1 cellular context compared by ENCODE assay signal in the genomic region with DNA sequence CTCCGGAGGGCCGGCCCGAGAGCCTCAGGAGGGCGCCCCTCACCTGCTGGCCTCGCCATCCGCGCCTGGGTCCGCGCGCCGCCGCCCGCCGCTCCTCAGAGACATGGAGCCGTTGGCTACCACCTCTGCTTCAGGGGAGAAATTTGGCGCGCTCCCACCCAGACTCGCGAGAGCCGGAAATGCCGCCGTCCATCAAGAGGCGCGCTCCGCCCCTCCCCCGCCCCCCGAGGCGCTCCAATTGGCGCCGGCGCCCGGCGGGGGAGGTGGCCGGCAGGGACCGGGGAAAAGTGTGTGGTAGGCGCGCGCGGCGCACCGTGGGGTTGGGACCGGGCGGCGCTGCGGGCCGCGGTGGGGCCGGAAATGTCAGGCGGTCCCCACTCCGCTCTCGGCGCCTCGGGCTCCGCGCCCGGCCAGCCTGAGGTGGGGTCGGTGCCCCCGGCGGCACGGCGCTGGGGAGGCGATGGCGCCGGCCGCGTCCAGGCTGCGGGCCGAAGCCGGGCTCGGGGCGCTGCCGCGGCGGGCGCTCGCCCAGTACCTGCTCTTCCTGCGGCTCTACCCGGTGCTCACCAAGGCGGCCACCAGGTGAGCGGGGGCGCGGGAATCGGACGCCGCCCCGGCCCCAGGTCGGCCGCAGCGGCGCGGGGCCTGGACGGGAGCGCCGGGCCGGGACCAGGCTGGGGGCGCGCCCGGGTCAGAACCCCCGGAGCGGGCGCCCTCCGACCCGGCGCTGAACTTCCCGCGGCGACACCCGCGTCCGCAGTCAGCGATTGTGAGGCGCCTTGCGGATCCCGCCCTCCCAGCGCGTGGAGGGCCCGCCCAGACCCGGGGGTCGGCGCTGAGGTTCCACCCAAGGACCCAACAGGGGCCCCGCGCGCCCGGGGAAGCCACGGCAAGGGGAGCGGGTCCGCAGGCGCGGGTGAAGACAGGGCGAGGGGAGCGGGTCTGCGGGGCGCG.
TF ChIP-seq lines count a peak whose summit lies in the region.

A gene with protein sequence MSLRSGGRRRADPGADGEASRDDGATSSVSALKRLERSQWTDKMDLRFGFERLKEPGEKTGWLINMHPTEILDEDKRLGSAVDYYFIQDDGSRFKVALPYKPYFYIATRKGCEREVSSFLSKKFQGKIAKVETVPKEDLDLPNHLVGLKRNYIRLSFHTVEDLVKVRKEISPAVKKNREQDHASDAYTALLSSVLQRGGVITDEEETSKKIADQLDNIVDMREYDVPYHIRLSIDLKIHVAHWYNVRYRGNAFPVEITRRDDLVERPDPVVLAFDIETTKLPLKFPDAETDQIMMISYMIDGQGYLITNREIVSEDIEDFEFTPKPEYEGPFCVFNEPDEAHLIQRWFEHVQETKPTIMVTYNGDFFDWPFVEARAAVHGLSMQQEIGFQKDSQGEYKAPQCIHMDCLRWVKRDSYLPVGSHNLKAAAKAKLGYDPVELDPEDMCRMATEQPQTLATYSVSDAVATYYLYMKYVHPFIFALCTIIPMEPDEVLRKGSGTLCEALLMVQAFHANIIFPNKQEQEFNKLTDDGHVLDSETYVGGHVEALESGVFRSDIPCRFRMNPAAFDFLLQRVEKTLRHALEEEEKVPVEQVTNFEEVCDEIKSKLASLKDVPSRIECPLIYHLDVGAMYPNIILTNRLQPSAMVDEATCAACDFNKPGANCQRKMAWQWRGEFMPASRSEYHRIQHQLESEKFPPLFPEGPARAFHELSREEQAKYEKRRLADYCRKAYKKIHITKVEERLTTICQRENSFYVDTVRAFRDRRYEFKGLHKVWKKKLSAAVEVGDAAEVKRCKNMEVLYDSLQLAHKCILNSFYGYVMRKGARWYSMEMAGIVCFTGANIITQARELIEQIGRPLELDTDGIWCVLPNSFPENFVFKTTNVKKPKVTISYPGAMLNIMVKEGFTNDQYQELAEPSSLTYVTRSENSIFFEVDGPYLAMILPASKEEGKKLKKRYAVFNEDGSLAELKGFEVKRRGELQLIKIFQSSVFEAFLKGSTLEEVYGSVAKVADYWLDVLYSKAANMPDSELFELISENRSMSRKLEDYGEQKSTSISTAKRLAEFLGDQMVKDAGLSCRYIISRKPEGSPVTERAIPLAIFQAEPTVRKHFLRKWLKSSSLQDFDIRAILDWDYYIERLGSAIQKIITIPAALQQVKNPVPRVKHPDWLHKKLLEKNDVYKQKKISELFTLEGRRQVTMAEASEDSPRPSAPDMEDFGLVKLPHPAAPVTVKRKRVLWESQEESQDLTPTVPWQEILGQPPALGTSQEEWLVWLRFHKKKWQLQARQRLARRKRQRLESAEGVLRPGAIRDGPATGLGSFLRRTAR (N-terminal part only) (minus strand): TSS at position 132 of the 954 bp plus-strand sequence. CDS start 27 bp downstream, at position 105.
A gene (plus strand): TSS at position 377 of the 954 bp plus-strand sequence. CDS start 84 bp downstream, at position 461.

TF ChIP-seq in K562, 482 proteins besides CTCF, POLR2A, EP300 and RAD21 (continued from another document and continues in another):
- peak; percentile 82 for TF ChIP-seq U2AF1 (optimal IDR thresholded peaks at IDR 0.05; ENCODE audit: low read depth, low read length)
- TF ChIP-seq, protein P1, sequence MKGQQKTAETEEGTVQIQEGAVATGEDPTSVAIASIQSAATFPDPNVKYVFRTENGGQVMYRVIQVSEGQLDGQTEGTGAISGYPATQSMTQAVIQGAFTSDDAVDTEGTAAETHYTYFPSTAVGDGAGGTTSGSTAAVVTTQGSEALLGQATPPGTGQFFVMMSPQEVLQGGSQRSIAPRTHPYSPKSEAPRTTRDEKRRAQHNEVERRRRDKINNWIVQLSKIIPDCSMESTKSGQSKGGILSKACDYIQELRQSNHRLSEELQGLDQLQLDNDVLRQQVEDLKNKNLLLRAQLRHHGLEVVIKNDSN (CRISPR knock-in tag; IDR thresholded peaks at IDR 0.05), result no peak
- TF ChIP-seq, protein P2, sequence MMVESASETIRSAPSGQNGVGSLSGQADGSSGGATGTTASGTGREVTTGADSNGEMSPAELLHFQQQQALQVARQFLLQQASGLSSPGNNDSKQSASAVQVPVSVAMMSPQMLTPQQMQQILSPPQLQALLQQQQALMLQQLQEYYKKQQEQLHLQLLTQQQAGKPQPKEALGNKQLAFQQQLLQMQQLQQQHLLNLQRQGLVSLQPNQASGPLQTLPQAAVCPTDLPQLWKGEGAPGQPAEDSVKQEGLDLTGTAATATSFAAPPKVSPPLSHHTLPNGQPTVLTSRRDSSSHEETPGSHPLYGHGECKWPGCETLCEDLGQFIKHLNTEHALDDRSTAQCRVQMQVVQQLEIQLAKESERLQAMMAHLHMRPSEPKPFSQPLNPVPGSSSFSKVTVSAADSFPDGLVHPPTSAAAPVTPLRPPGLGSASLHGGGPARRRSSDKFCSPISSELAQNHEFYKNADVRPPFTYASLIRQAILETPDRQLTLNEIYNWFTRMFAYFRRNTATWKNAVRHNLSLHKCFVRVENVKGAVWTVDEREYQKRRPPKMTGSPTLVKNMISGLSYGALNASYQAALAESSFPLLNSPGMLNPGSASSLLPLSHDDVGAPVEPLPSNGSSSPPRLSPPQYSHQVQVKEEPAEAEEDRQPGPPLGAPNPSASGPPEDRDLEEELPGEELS (CRISPR knock-in tag; IDR thresholded peaks at IDR 0.05; ENCODE audit: borderline replicate concordance), result no peak
- no peak for TF ChIP-seq RHOXF2B (CRISPR knock-in tag; conservative IDR thresholded peaks at IDR 0.05)
- TF ChIP-seq, protein P3, sequence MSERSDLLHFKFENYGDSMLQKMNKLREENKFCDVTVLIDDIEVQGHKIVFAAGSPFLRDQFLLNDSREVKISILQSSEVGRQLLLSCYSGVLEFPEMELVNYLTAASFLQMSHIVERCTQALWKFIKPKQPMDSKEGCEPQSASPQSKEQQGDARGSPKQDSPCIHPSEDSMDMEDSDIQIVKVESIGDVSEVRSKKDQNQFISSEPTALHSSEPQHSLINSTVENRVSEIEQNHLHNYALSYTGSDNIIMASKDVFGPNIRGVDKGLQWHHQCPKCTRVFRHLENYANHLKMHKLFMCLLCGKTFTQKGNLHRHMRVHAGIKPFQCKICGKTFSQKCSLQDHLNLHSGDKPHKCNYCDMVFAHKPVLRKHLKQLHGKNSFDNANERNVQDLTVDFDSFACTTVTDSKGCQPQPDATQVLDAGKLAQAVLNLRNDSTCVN (CRISPR knock-in tag; IDR thresholded peaks at IDR 0.05), result no peak
- no peak; the same call in 1 of the 2 replicates for TF ChIP-seq ZBTB7A (IDR thresholded peaks at IDR 0.05; ENCODE audit: borderline replicate concordance, control insufficient read depth, low read depth, low read length)
- TF ChIP-seq SREBF1 (IDR thresholded peaks at IDR 0.05; ENCODE audit: borderline replicate concordance, low read depth, low read length), result no peak
- no peak for TF ChIP-seq ZNF121 (CRISPR knock-in tag; conservative IDR thresholded peaks at IDR 0.05)
- TF ChIP-seq, protein P4, sequence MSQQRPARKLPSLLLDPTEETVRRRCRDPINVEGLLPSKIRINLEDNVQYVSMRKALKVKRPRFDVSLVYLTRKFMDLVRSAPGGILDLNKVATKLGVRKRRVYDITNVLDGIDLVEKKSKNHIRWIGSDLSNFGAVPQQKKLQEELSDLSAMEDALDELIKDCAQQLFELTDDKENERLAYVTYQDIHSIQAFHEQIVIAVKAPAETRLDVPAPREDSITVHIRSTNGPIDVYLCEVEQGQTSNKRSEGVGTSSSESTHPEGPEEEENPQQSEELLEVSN (IDR thresholded peaks at IDR 0.05; ENCODE audit: borderline replicate concordance in 1 of 2, extremely low read depth in 1 of 2, insufficient read depth in 1 of 2, insufficient read length in 1 of 2, low read depth in 1 of 2, low read length in 1 of 2, poor library complexity in 1 of 2, severe bottlenecking in 1 of 2), result peak; percentile 51 to 79
- no peak for TF ChIP-seq ZNF766 (CRISPR knock-in tag; conservative IDR thresholded peaks at IDR 0.05)
- no peak for TF ChIP-seq C11orf30 (IDR thresholded peaks at IDR 0.05; ENCODE audit: low read depth)
- TF ChIP-seq, protein P5, sequence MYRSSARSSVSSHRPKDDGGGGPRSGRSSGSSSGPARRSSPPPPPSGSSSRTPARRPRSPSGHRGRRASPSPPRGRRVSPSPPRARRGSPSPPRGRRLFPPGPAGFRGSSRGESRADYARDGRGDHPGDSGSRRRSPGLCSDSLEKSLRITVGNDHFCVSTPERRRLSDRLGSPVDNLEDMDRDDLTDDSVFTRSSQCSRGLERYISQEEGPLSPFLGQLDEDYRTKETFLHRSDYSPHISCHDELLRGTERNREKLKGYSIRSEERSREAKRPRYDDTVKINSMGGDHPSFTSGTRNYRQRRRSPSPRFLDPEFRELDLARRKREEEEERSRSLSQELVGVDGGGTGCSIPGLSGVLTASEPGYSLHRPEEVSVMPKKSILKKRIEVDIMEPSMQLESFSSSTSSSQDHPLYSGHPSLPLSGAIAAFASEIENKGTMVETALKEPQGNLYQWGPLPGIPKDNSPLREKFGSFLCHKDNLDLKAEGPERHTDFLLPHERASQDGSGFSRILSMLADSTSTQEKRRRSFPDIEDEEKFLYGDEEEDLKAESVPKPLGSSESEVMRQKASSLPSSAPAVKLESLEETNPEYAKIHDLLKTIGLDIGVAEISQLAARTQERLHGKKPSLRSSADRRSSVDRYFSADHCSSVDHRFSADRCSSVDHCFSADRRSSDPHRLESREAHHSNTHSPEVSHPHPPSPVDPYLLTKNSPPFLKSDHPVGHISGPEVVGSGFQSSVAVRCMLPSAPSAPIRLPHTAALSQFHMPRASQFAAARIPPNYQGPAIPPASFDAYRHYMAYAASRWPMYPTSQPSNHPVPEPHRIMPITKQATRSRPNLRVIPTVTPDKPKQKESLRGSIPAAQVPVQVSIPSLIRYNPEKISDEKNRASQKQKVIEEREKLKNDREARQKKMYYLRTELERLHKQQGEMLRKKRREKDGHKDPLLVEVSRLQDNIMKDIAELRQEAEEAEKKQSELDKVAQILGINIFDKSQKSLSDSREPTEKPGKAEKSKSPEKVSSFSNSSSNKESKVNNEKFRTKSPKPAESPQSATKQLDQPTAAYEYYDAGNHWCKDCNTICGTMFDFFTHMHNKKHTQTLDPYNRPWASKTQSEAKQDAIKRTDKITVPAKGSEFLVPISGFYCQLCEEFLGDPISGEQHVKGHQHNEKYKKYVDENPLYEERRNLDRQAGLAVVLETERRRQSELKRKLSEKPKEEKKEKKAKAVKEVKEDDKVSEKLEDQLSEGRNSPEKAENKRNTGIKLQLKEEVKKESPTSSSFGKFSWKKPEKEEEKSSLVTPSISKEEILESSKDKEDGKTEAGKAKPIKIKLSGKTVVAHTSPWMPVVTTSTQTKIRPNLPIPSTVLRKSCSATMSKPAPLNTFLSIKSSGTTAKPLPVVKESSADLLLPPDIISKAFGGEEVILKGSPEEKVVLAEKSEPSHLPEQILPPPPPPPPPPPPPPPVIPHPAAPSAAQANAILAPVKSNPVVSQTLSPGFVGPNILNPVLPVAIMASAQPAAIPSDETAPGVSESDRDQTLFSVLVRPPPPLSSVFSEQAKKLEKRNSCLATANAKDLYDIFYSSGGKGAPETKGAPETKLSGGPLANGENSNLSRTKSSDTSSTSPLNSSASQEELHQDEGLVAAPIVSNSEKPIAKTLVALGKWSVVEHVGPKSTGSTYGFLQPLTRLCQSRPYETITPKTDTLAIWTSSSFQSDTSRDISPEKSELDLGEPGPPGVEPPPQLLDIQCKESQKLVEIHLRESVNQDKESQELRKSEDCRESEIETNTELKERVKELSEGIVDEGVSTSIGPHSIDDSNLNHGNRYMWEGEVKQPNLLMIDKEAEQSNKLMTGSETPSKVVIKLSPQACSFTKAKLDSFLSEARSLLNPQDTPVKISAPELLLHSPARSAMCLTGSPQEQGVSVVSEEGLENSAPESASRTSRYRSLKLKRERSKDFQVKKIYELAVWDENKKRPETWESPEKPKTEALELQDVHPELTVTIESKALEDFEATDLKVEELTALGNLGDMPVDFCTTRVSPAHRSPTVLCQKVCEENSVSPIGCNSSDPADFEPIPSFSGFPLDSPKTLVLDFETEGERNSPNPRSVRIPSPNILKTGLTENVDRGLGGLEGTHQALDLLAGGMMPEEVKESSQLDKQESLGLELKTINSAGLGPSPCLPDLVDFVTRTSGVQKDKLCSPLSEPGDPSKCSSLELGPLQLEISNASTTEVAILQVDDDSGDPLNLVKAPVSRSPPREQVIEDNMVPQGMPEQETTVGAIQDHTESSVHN (IDR thresholded peaks at IDR 0.05; ENCODE audit: borderline replicate concordance in 1 of 2, low read depth in 1 of 2), result no peak
- TF ChIP-seq ZNF780A (CRISPR knock-in tag; IDR thresholded peaks at IDR 0.05), result no peak
- peak; percentile 87 for TF ChIP-seq CXXC5 (CRISPR knock-in tag; IDR thresholded peaks at IDR 0.05)
- TF ChIP-seq, protein P6, sequence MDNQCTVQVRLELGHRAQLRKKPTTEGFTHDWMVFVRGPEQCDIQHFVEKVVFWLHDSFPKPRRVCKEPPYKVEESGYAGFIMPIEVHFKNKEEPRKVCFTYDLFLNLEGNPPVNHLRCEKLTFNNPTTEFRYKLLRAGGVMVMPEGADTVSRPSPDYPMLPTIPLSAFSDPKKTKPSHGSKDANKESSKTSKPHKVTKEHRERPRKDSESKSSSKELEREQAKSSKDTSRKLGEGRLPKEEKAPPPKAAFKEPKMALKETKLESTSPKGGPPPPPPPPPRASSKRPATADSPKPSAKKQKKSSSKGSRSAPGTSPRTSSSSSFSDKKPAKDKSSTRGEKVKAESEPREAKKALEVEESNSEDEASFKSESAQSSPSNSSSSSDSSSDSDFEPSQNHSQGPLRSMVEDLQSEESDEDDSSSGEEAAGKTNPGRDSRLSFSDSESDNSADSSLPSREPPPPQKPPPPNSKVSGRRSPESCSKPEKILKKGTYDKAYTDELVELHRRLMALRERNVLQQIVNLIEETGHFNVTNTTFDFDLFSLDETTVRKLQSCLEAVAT (IDR thresholded peaks at IDR 0.05), result no peak
- TF ChIP-seq IRF2 (CRISPR knock-in tag; IDR thresholded peaks at IDR 0.05), result no peak
- no peak for TF ChIP-seq XRCC3 (IDR thresholded peaks at IDR 0.05)
- no peak for TF ChIP-seq ZNF431 (CRISPR knock-in tag; IDR thresholded peaks at IDR 0.05)
- no peak for TF ChIP-seq HNRNPUL1 (IDR thresholded peaks at IDR 0.05; ENCODE audit: low read length)
- 0 out of 2 replicates have a peak, but pooled peaks have one; percentile 2 for TF ChIP-seq NFE2 (IDR thresholded peaks at IDR 0.05; ENCODE audit: low read depth)
- no peak for TF ChIP-seq NELFE (IDR thresholded peaks at IDR 0.05; ENCODE audit: insufficient read depth, insufficient read length)
- no peak for TF ChIP-seq THRAP3 (IDR thresholded peaks at IDR 0.05; ENCODE audit: borderline replicate concordance)
- no peak for TF ChIP-seq ZNF584 (CRISPR knock-in tag; IDR thresholded peaks at IDR 0.05; ENCODE audit: low read depth)
- TF ChIP-seq RB1 (IDR thresholded peaks at IDR 0.05; ENCODE audit: low read depth), result peak; percentile 98
- TF ChIP-seq MCM3 (IDR thresholded peaks at IDR 0.05), result no peak
- no peak for TF ChIP-seq PHB (CRISPR knock-in tag; IDR thresholded peaks at IDR 0.05)
- no peak for TF ChIP-seq ZNF76 (CRISPR knock-in tag; IDR thresholded peaks at IDR 0.05; ENCODE audit: borderline replicate concordance)
- no peak for TF ChIP-seq ZFP30 (CRISPR knock-in tag; IDR thresholded peaks at IDR 0.05; ENCODE audit: borderline replicate concordance)
- TF ChIP-seq JUN (IDR thresholded peaks at IDR 0.05; ENCODE audit: borderline replicate concordance, low read depth, low read length), result 0 out of 2 replicates have a peak, but pooled peaks have one; percentile 32
- no peak for TF ChIP-seq JUN (CRISPR knock-in tag; IDR thresholded peaks at IDR 0.05; ENCODE audit: borderline replicate concordance)
- TF ChIP-seq, protein P7, sequence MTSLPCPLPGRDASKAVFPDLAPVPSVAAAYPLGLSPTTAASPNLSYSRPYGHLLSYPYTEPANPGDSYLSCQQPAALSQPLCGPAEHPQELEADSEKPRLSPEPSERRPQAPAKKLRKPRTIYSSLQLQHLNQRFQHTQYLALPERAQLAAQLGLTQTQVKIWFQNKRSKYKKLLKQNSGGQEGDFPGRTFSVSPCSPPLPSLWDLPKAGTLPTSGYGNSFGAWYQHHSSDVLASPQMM (CRISPR knock-in tag; IDR thresholded peaks at IDR 0.05), result no peak
- no peak for TF ChIP-seq RUNX1 (IDR thresholded peaks at IDR 0.05; ENCODE audit: low read depth)
- no peak for TF ChIP-seq GTF2A2 (tag; IDR thresholded peaks at IDR 0.05)
